18 cellular contexts compared by ENCODE assay signal in genomic region chr22:22248878-22249277, GRCh38. TPM values are rescaled to one million over a fixed set of nuclear protein-coding genes. Genes with fewer than 3 reads are reported as not detected.
DNase-seq lines count a peak whose midpoint lies in the region; ATAC-seq lines count a peak whose summit lies in the region.
"Had no signal": no experiment of that assay in that cellular context is flagged by ENCODE, and none has a peak within 500 bp of the region (broad histone marks: within the 10 kb centered on the region; RNA-seq: fewer than 3 reads in every experiment).

No MANE protein-coding gene starts in this region.

- peak; percentile 36 for ATAC-seq in activated CD8-positive, alpha-beta memory T cell treated with anti-CD3 and anti-CD28 coated beads, Interleukin-2, amount 10 ng/mL, durations not matched to agents 7 days and 5 days
- ATAC-seq in T-helper 17 cell (peak; percentile 50), GM21528 (IDR thresholded peaks at IDR 0.05; ENCODE audit: low FRiP score, unreplicated experiment) (no peak)
- peak; percentile 40 for ATAC-seq in naive thymus-derived CD4-positive, alpha-beta T cell

- H3K27me3 Mint-ChIP-seq in activated CD8-positive, alpha-beta memory T cell treated with anti-CD3 and anti-CD28 coated beads, Interleukin-2, amount 10 ng/mL, durations not matched to agents 7 days and 5 days = no peaks in the 10 kb centered on the region
- peaks cover 12% of the 10 kb centered on the region for H3K27me3 Mint-ChIP-seq in T-helper 17 cell
- H3K27me3 Mint-ChIP-seq in naive thymus-derived CD4-positive, alpha-beta T cell = peaks cover 0 to 12% (median 4%) of the 10 kb centered on the region in 5 donors
- H3K27me3 Mint-ChIP-seq: IgD-negative memory B cell had no signal

- H3K9me3 ChIP-seq in T-helper 17 cell (ENCODE audit: control insufficient read depth, low read length, poor library complexity, severe bottlenecking) = no peaks in the 10 kb centered on the region
- no peaks in the 10 kb centered on the region for H3K9me3 ChIP-seq in naive thymus-derived CD4-positive, alpha-beta T cell (ENCODE audit: control insufficient read depth in 2 of 3, low read length in 3 of 3)
- H3K9me3 ChIP-seq: transverse colon had no signal

- CTCF ChIA-PET in activated CD8-positive, alpha-beta memory T cell treated with anti-CD3 and anti-CD28 coated beads, Interleukin-2, amount 10 ng/mL, durations not matched to agents 7 days and 5 days (lab: Charles Lee) = interaction anchor here (0.9 kb wide), 1 partner anchor 48 kb away, joined by 3 read pairs; no protein-coding TSS in a partner anchor
- CTCF ChIA-PET in naive thymus-derived CD4-positive, alpha-beta T cell (lab: Charles Lee) = interaction anchor here (0.6 kb wide), 1 partner anchor 55 kb away, joined by 3 read pairs; no protein-coding TSS in a partner anchor

- H3K9me3 Mint-ChIP-seq in activated CD8-positive, alpha-beta memory T cell treated with anti-CD3 and anti-CD28 coated beads, Interleukin-2, amount 10 ng/mL, durations not matched to agents 7 days and 5 days (ENCODE audit: low read depth) = no peaks in the 10 kb centered on the region
- peaks cover 0 to 2% (median 0%) of the 10 kb centered on the region in 11 donors for H3K9me3 Mint-ChIP-seq in naive thymus-derived CD4-positive, alpha-beta T cell
- H3K9me3 Mint-ChIP-seq: IgD-negative memory B cell had no signal

- H3K4me1 ChIP-seq in naive thymus-derived CD4-positive, alpha-beta T cell (ENCODE audit: control insufficient read depth in 2 of 2, insufficient read depth in 2 of 2, low read length in 2 of 2) = peaks cover 4 to 9% of the 10 kb centered on the region in 2 donors
- H3K4me1 ChIP-seq: transverse colon had no signal

- H3K27me3 ChIP-seq in naive thymus-derived CD4-positive, alpha-beta T cell (ENCODE audit: control insufficient read depth in 2 of 2, insufficient read depth in 2 of 2, low read length in 2 of 2) = no peaks in the 10 kb centered on the region
- H3K27me3 ChIP-seq: transverse colon had no signal

- peak; percentile 52 for DNase-seq in activated CD8-positive, alpha-beta memory T cell treated with anti-CD3 and anti-CD28 coated beads, Interleukin-2, amount 10 ng/mL, durations not matched to agents 7 days and 5 days
- DNase-seq in activated CD8-positive, alpha-beta memory T cell treated with anti-CD3 and anti-CD28 coated beads, Interleukin-2, amount 50 U/mL, for 4 hours = no peak
- peak; percentile 97 for DNase-seq in Jurkat, Clone E6-1 (ENCODE audit: low read depth, low spot score)
- DNase-seq in T-helper 17 cell (no peak), NCI-H187 (lab: John Stamatoyannopoulos, UW) (no peak), occipital lobe (lab: John Stamatoyannopoulos, UW) (no peak)
- peak in 4 of 9 donors; percentile 1 to 11 (median 8) for DNase-seq in naive thymus-derived CD4-positive, alpha-beta T cell
- DNase-seq: activated CD4-positive, alpha-beta T cell treated with anti-CD3 and anti-CD28 coated beads for 1 hour; activated naive CD4-positive, alpha-beta T cell; caudate nucleus; kidney; NCI-H2081 treated with DMSO at 0.1 percent for 48 hours; transverse colon had no signal

- H3K36me3 Mint-ChIP-seq in activated CD8-positive, alpha-beta memory T cell treated with anti-CD3 and anti-CD28 coated beads, Interleukin-2, amount 10 ng/mL, durations not matched to agents 7 days and 5 days = no peaks in the 10 kb centered on the region
- no peaks in the 10 kb centered on the region for H3K36me3 Mint-ChIP-seq in T-helper 17 cell (ENCODE audit: low read depth)
- no peaks in the 10 kb centered on the region for H3K36me3 Mint-ChIP-seq in naive thymus-derived CD4-positive, alpha-beta T cell
- H3K36me3 Mint-ChIP-seq: IgD-negative memory B cell had no signal

- peak overlapping the region; percentile 29 for H3K4me3 ChIP-seq in Jurkat, Clone E6-1 (ENCODE audit: low read length)
- H3K4me3 ChIP-seq in naive thymus-derived CD4-positive, alpha-beta T cell (ENCODE audit: low read length) = no peak overlapping the region
- H3K4me3 ChIP-seq: transverse colon had no signal

- no peaks in the 10 kb centered on the region for H3K36me3 ChIP-seq in naive thymus-derived CD4-positive, alpha-beta T cell (ENCODE audit: control insufficient read depth in 2 of 3, insufficient read depth in 3 of 3, low read length in 3 of 3)
- H3K36me3 ChIP-seq: transverse colon had no signal

- H3K4me3 Mint-ChIP-seq in activated CD8-positive, alpha-beta memory T cell treated with anti-CD3 and anti-CD28 coated beads, Interleukin-2, amount 10 ng/mL, durations not matched to agents 7 days and 5 days = no peak overlapping the region
- peak overlapping the region; percentile 36 for H3K4me3 Mint-ChIP-seq in T-helper 17 cell
- H3K4me3 Mint-ChIP-seq in naive thymus-derived CD4-positive, alpha-beta T cell = peak overlapping the region in 5 of 10 donors; percentile 8 to 52 (median 17)

- no peak overlapping the region for H3K27ac Mint-ChIP-seq in activated CD8-positive, alpha-beta memory T cell treated with anti-CD3 and anti-CD28 coated beads, Interleukin-2, amount 10 ng/mL, durations not matched to agents 7 days and 5 days
- H3K27ac Mint-ChIP-seq in T-helper 17 cell = peak overlapping the region; percentile 62
- H3K27ac Mint-ChIP-seq in naive thymus-derived CD4-positive, alpha-beta T cell = peak overlapping the region in 1 of 9 donors; percentile 15
- H3K27ac Mint-ChIP-seq: progenitor cell of endocrine pancreas had no signal

- intact Hi-C loops in naive thymus-derived CD4-positive, alpha-beta T cell (cut with micrococcal nuclease) = no loop called here

- POLR2A ChIA-PET in naive thymus-derived CD4-positive, alpha-beta T cell (lab: Charles Lee) = no interaction called here

- H3K27ac ChIP-seq in naive thymus-derived CD4-positive, alpha-beta T cell (ENCODE audit: low read depth, low read length) = no peak overlapping the region
- H3K27ac ChIP-seq: transverse colon had no signal

- peaks cover 17% of the 10 kb centered on the region for H3K4me1 Mint-ChIP-seq in activated CD8-positive, alpha-beta memory T cell treated with anti-CD3 and anti-CD28 coated beads, Interleukin-2, amount 10 ng/mL, durations not matched to agents 7 days and 5 days
- peaks cover 17% of the 10 kb centered on the region for H3K4me1 Mint-ChIP-seq in T-helper 17 cell
- peaks cover 11 to 23% (median 16%) of the 10 kb centered on the region in 7 donors for H3K4me1 Mint-ChIP-seq in naive thymus-derived CD4-positive, alpha-beta T cell

RNA-seq across cellular contexts. Expression of gene VPREB1, which starts 4.3 kb away (rescaled TPM):
- total RNA-seq in activated CD8-positive, alpha-beta memory T cell treated with anti-CD3 and anti-CD28 coated beads, Interleukin-2, amount 10 ng/mL, durations not matched to agents 7 days and 5 days = not detected
- polyA plus RNA-seq in Jurkat, Clone E6-1 (2012; ENCODE audit: insufficient read depth, insufficient read length) = not detected
- total RNA-seq in T-helper 17 cell (not detected), occipital lobe (not detected)
- total RNA-seq in naive thymus-derived CD4-positive, alpha-beta T cell = not detected
- polyA plus RNA-seq in naive thymus-derived CD4-positive, alpha-beta T cell = not detected
- total RNA-seq: endothelial cell of umbilical vein, glomerular endothelial cell, kidney, progenitor cell of endocrine pancreas, transverse colon had no signal
- polyA plus RNA-seq: endothelial cell of umbilical vein had no signal

Comparison
In these comparisons a context has a peak if more than half of its experiments do, and no peak if none do; other contexts are left out.
1. DNase-seq: peak in activated CD8-positive, alpha-beta memory T cell treated with anti-CD3 and anti-CD28 coated beads, Interleukin-2, amount 10 ng/mL, durations not matched to agents 7 days and 5 days (single experiment) and Jurkat, Clone E6-1 (single experiment); none in activated CD8-positive, alpha-beta memory T cell treated with anti-CD3 and anti-CD28 coated beads, Interleukin-2, amount 50 U/mL, for 4 hours (single experiment), T-helper 17 cell (0 of 3), NCI-H187 (0 of 2) and occipital lobe (single experiment).